In genomic region chr2:130318906-130319305, GRCh38 we compare ENCODE assay signal across 1 cellular context.
TF ChIP-seq lines count a peak whose summit lies in the region.

No MANE protein-coding gene starts in this region.

TF ChIP-seq in H1, 55 proteins besides CTCF, POLR2A, EP300 and RAD21:
- no peak for TF ChIP-seq RXRA (IDR thresholded peaks at IDR 0.05; ENCODE audit: insufficient read depth, low read depth, low read length)
- TF ChIP-seq EGR1 (IDR thresholded peaks at IDR 0.05; ENCODE audit: borderline replicate concordance, low read depth, low read length): no peak
- TF ChIP-seq RFX5 (IDR thresholded peaks at IDR 0.05; ENCODE audit: borderline replicate concordance, low read depth, low read length): no peak
- no peak for TF ChIP-seq TCF12 (IDR thresholded peaks at IDR 0.05; ENCODE audit: low read depth, low read length)
- TF ChIP-seq KDM1A (IDR thresholded peaks at IDR 0.05; ENCODE audit: borderline replicate concordance, low read length): no peak
- TF ChIP-seq CHD1 (IDR thresholded peaks at IDR 0.05; ENCODE audit: low read depth, low read length): no peak
- no peak for TF ChIP-seq BACH1 (IDR thresholded peaks at IDR 0.05; ENCODE audit: low read length)
- TF ChIP-seq TAF1 (IDR thresholded peaks at IDR 0.05; ENCODE audit: low read depth, low read length): no peak
- TF ChIP-seq TAF7 (optimal IDR thresholded peaks at IDR 0.05; ENCODE audit: borderline replicate concordance, low read depth, low read length): no peak
- no peak for TF ChIP-seq PHF8 (conservative IDR thresholded peaks at IDR 0.05; ENCODE audit: low read depth, low read length)
- no peak for TF ChIP-seq SIX5 (IDR thresholded peaks at IDR 0.05; ENCODE audit: low read depth, low read length)
- TF ChIP-seq HDAC2 (IDR thresholded peaks at IDR 0.05; ENCODE audit: borderline replicate concordance in 1 of 2, low read depth in 2 of 2, low read length in 2 of 2): no peak
- no peak for TF ChIP-seq POU5F1 (IDR thresholded peaks at IDR 0.05; ENCODE audit: low read depth, low read length)
- TF ChIP-seq SUZ12 (IDR thresholded peaks at IDR 0.05; ENCODE audit: low read length): no peak
- no peak for TF ChIP-seq EZH2 (IDR thresholded peaks at IDR 0.05; ENCODE audit: low read depth, low read length, severe bottlenecking)
- no peak for TF ChIP-seq CHD2 (IDR thresholded peaks at IDR 0.05; ENCODE audit: low read length)
- no peak for TF ChIP-seq YY1 (IDR thresholded peaks at IDR 0.05; ENCODE audit: low read depth, low read length)
- no peak for TF ChIP-seq CTBP2 (IDR thresholded peaks at IDR 0.05; ENCODE audit: borderline replicate concordance, insufficient read depth, insufficient read length, low read length)
